ENCODE assay signal across 10 cellular contexts in the genomic region with DNA sequence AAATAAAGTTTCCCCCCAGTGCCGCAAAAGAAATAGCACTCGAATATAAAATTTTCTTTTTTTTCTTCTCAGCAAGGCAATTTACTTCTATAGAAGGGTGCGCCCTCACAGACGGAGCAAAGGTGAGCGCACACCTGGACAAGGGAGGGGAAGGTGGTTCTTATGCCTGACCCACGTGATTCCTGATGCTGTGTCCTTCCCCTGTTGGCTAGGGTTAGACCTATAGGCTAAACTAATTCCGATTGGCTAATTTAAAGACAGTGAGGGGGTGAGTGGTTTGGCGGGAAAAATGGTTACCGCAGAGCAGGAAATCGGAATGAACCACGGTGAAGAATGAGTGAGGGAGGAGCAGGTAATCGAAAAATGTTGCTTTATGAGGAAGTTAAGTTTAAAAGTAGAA. TPM values are rescaled to one million over a fixed set of nuclear protein-coding genes. Genes with fewer than 3 reads are reported as not detected.
A peak's percentile ranks its signal among the peaks of the same experiment; 100 is the strongest.
DNase-seq lines count a peak whose midpoint lies in the region; ATAC-seq and TF ChIP-seq lines count a peak whose summit lies in the region.
"Had no signal": no experiment of that assay in that cellular context is flagged by ENCODE, and none has a peak within 500 bp of the region (broad histone marks: within the 10 kb centered on the region; RNA-seq: fewer than 3 reads in every experiment).

No MANE protein-coding gene starts in this region.

- H3K27me3 ChIP-seq in Caco-2 (replicated peaks; ENCODE audit: control insufficient read depth, insufficient read depth, low read length): no peaks in the 10 kb centered on the region
- no peaks in the 10 kb centered on the region for H3K27me3 ChIP-seq in MM.1S (replicated peaks; ENCODE audit: insufficient read depth, low read length)
- peaks cover 0 to 45% (median 15%) of the 10 kb centered on the region in 3 experiments for H3K27me3 ChIP-seq in neuronal stem cell (ENCODE audit: control insufficient read depth in 3 of 3, insufficient read depth in 3 of 3, low read depth in 1 of 3, low read length in 3 of 3)
- H3K27me3 ChIP-seq in trophoblast cell (ENCODE audit: insufficient read depth, low read length): peaks cover 8% of the 10 kb centered on the region

- no peak for ATAC-seq in Right ventricle myocardium inferior

- intact Hi-C loops in Caco-2 (cut with micrococcal nuclease; ENCODE audit: unreplicated experiment): no loop called here
- intact Hi-C loops in dendritic cell treated with granulocyte-macrophage colony-stimulating factor and Interleukin-4, amounts not matched to agents 40 ng/mL and 50 ng/mL, for 4 days (cut with micrococcal nuclease): no loop called here
- intact Hi-C loops in Right ventricle myocardium inferior (cut with DNase I): no loop called here

- H3K36me3 ChIP-seq in Caco-2 (ENCODE audit: control insufficient read depth, insufficient read depth, low read length): no peaks in the 10 kb centered on the region
- H3K36me3 ChIP-seq in MM.1S (replicated peaks; ENCODE audit: insufficient read depth, low read length): no peaks in the 10 kb centered on the region
- H3K36me3 ChIP-seq in neuronal stem cell (replicated peaks in 1 of 2; ENCODE audit: control insufficient read depth in 2 of 2, insufficient read depth in 2 of 2, low read length in 2 of 2): no peaks in the 10 kb centered on the region
- H3K36me3 ChIP-seq in trophoblast cell (ENCODE audit: control insufficient read depth in 1 of 2, insufficient read depth in 2 of 2, low read length in 2 of 2): no peaks in the 10 kb centered on the region
- H3K36me3 ChIP-seq: left lung had no signal

- H3K23ac ChIP-seq in neuronal stem cell (ENCODE audit: low read depth, low read length, poor library complexity) (no peak overlapping the region), trophoblast cell (ENCODE audit: low read length) (no peak overlapping the region)

- H3K9me3 ChIP-seq in Caco-2 (peaks cover 12% of the 10 kb centered on the region), MM.1S (replicated peaks; ENCODE audit: insufficient read depth, low read length) (no peaks in the 10 kb centered on the region), neuronal stem cell (replicated peaks in 1 of 2; ENCODE audit: control insufficient read depth in 2 of 2, insufficient read depth in 1 of 2, low read depth in 1 of 2, low read length in 2 of 2) (peaks cover 10 to 14% of the 10 kb centered on the region in 2 donors), trophoblast cell (ENCODE audit: insufficient read depth, low read depth, low read length) (peaks cover 22% of the 10 kb centered on the region)

- H3F3A ChIP-seq in MM.1S (ENCODE audit: insufficient read depth, low read length): peaks cover 12% of the 10 kb centered on the region

- H2BK12ac ChIP-seq in neuronal stem cell (ENCODE audit: low read length) (no peak overlapping the region), trophoblast cell (ENCODE audit: low read length) (no peak overlapping the region)

- POLR2A ChIA-PET in Caco-2 (lab: Charles Lee): no interaction called here

- WGBS in neuronal stem cell (ENCODE audit: extremely low coverage in 2 of 2, insufficient read length in 2 of 2, insufficient replicate concordance in 1 of 2), 2 donors: no CpG with 5 or more reads among the region's 12 CpGs
- WGBS in trophoblast cell (ENCODE audit: extremely low coverage, insufficient coverage, insufficient read length): no CpG with 5 or more reads among the region's 12 CpGs

- H3K27ac ChIP-seq in MM.1S (ENCODE audit: low read length) (no peak overlapping the region), neuronal stem cell (replicated peaks; ENCODE audit: low read length) (no peak overlapping the region), trophoblast cell (ENCODE audit: low read depth, low read length) (no peak overlapping the region)
- H3K27ac ChIP-seq: SK-N-MC had no signal

- H3K4me2 ChIP-seq in MM.1S (ENCODE audit: low read depth, low read length) (peak overlapping the region; percentile 64), neuronal stem cell (ENCODE audit: insufficient read depth, low read length, poor library complexity, severe bottlenecking) (no peak overlapping the region), trophoblast cell (ENCODE audit: low read length) (no peak overlapping the region)

- TF ChIP-seq CTCF in Caco-2 (IDR thresholded peaks at IDR 0.05; ENCODE audit: insufficient read depth in 1 of 2, low read depth in 1 of 2, low read length in 1 of 2, severe bottlenecking in 1 of 2, unreplicated experiment in 1 of 2) (no peak), MM.1S (IDR thresholded peaks at IDR 0.05; ENCODE audit: low read length) (no peak)

- H2BK15ac ChIP-seq in neuronal stem cell (ENCODE audit: low read length): no peak overlapping the region

- H3K9me3 Mint-ChIP-seq in Caco-2 (ENCODE audit: unreplicated experiment): peaks cover 13% of the 10 kb centered on the region
- peaks cover 19% of the 10 kb centered on the region for H3K9me3 Mint-ChIP-seq in dendritic cell treated with granulocyte-macrophage colony-stimulating factor and Interleukin-4, amounts not matched to agents 40 ng/mL and 50 ng/mL, for 4 days

- H2BK5ac ChIP-seq in neuronal stem cell (ENCODE audit: low read length) (peak overlapping the region; percentile 7), trophoblast cell (ENCODE audit: low read depth, low read length, poor library complexity) (no peak overlapping the region)

- no peaks in the 10 kb centered on the region for H4K20me1 ChIP-seq in MM.1S (ENCODE audit: insufficient read depth, low read length)

- peak overlapping the region; percentile 64 for H2AFZ ChIP-seq in MM.1S (ENCODE audit: low read length)
- H2AFZ ChIP-seq in neuronal stem cell (ENCODE audit: low read length): no peak overlapping the region
- H2AFZ ChIP-seq in trophoblast cell (ENCODE audit: insufficient read depth, low read length, poor library complexity): no peak overlapping the region

- H2AK5ac ChIP-seq in neuronal stem cell (ENCODE audit: low read depth, low read length) (no peak overlapping the region), trophoblast cell (ENCODE audit: low read length) (no peak overlapping the region)

- H3K9ac ChIP-seq in MM.1S (ENCODE audit: low read length): no peak overlapping the region; the same call in 1 of the 2 replicates
- no peak overlapping the region for H3K9ac ChIP-seq in neuronal stem cell (ENCODE audit: low read depth, low read length, poor library complexity)
- H3K9ac ChIP-seq in trophoblast cell (ENCODE audit: low read length): no peak overlapping the region

- H4K91ac ChIP-seq in neuronal stem cell (ENCODE audit: low read depth, low read length, poor library complexity) (no peak overlapping the region), trophoblast cell (ENCODE audit: low read depth, low read length) (no peak overlapping the region)

- H3K18ac ChIP-seq in neuronal stem cell (ENCODE audit: low read length) (no peak overlapping the region), trophoblast cell (ENCODE audit: low read length) (no peak overlapping the region)

- no peak overlapping the region for H3K4me3 ChIP-seq in Caco-2 (ENCODE audit: low read depth, low read length)
- peak overlapping the region; percentile 95; the same call in 1 of the 2 replicates for H3K4me3 ChIP-seq in MM.1S (ENCODE audit: low read length)
- H3K4me3 ChIP-seq in neuronal stem cell (ENCODE audit: low read length in 2 of 2): no peak overlapping the region
- H3K4me3 ChIP-seq in trophoblast cell (ENCODE audit: low read depth, low read length): no peak overlapping the region
- H3K4me3 ChIP-seq: SK-N-MC had no signal

- H3K4ac ChIP-seq in neuronal stem cell (ENCODE audit: low read length): no peak overlapping the region
- H3K4ac ChIP-seq in trophoblast cell (ENCODE audit: low read depth, low read length): no peak overlapping the region

- H3K4me3 Mint-ChIP-seq in Caco-2 (ENCODE audit: unreplicated experiment): peak overlapping the region; percentile 88
- H3K4me3 Mint-ChIP-seq in dendritic cell treated with granulocyte-macrophage colony-stimulating factor and Interleukin-4, amounts not matched to agents 40 ng/mL and 50 ng/mL, for 4 days: peak overlapping the region; percentile 82

- H3K36me3 Mint-ChIP-seq in Caco-2 (ENCODE audit: insufficient read depth, unreplicated experiment): peaks cover 8% of the 10 kb centered on the region
- H3K36me3 Mint-ChIP-seq in dendritic cell treated with granulocyte-macrophage colony-stimulating factor and Interleukin-4, amounts not matched to agents 40 ng/mL and 50 ng/mL, for 4 days (ENCODE audit: low read depth): peaks cover 14% of the 10 kb centered on the region

- H3K27ac Mint-ChIP-seq in Caco-2 (ENCODE audit: unreplicated experiment): peak overlapping the region; percentile 12
- no peak overlapping the region for H3K27ac Mint-ChIP-seq in dendritic cell treated with granulocyte-macrophage colony-stimulating factor and Interleukin-4, amounts not matched to agents 40 ng/mL and 50 ng/mL, for 4 days

- H3K14ac ChIP-seq in neuronal stem cell (ENCODE audit: low read length) (no peak overlapping the region), trophoblast cell (ENCODE audit: low read length) (no peak overlapping the region)

- H3K4me1 ChIP-seq in Caco-2: peaks cover 19% of the 10 kb centered on the region
- peaks cover 12% of the 10 kb centered on the region for H3K4me1 ChIP-seq in MM.1S (ENCODE audit: low read length)
- H3K4me1 ChIP-seq in neuronal stem cell (ENCODE audit: control insufficient read depth in 2 of 2, insufficient read depth in 1 of 2, low read depth in 1 of 2, low read length in 2 of 2): peaks cover 3 to 5% of the 10 kb centered on the region in 2 donors
- H3K4me1 ChIP-seq in trophoblast cell (ENCODE audit: control insufficient read depth in 1 of 2, insufficient read depth in 2 of 2, low read length in 2 of 2): peaks cover 3 to 7% of the 10 kb centered on the region in 2 experiments

- CTCF ChIA-PET in Caco-2 (lab: Charles Lee): no interaction called here

- no peak overlapping the region for H2BK120ac ChIP-seq in neuronal stem cell (ENCODE audit: low read depth, low read length)
- no peak overlapping the region for H2BK120ac ChIP-seq in trophoblast cell (ENCODE audit: insufficient read depth, low read length, poor library complexity)

- H4K8ac ChIP-seq in neuronal stem cell (ENCODE audit: low read depth, low read length): no peak overlapping the region
- H4K8ac ChIP-seq in trophoblast cell (ENCODE audit: low read depth, low read length): no peak overlapping the region

- H4K12ac ChIP-seq in trophoblast cell (ENCODE audit: low read depth, low read length): no peak overlapping the region

- BruUV-seq in Caco-2 (replicated peaks; lab: Mats Ljungman, UMichigan): no TSS peak

- H3K27me3 Mint-ChIP-seq in Caco-2 (ENCODE audit: insufficient read depth, unreplicated experiment): no peaks in the 10 kb centered on the region
- peaks cover 17% of the 10 kb centered on the region for H3K27me3 Mint-ChIP-seq in dendritic cell treated with granulocyte-macrophage colony-stimulating factor and Interleukin-4, amounts not matched to agents 40 ng/mL and 50 ng/mL, for 4 days

- H3K9me2 ChIP-seq in MM.1S (replicated peaks; ENCODE audit: insufficient read depth, low read length): no peaks in the 10 kb centered on the region

- DNase-seq in Caco-2 (no peak), MM.1S (no peak), neuronal stem cell (ENCODE audit: low spot score) (no peak), midbrain (lab: John Stamatoyannopoulos, UW) (no peak), COR-L47 (lab: John Stamatoyannopoulos, UW) (no peak), Right ventricle myocardium inferior (ENCODE audit: missing footprints) (no peak), trophoblast cell (no peak)

- peaks cover 15% of the 10 kb centered on the region for H3K4me1 Mint-ChIP-seq in Caco-2 (ENCODE audit: low read depth, unreplicated experiment)
- H3K4me1 Mint-ChIP-seq in dendritic cell treated with granulocyte-macrophage colony-stimulating factor and Interleukin-4, amounts not matched to agents 40 ng/mL and 50 ng/mL, for 4 days (ENCODE audit: low read depth): peaks cover 26% of the 10 kb centered on the region

- H3K79me1 ChIP-seq in neuronal stem cell (ENCODE audit: low read depth, low read length) (no peaks in the 10 kb centered on the region), trophoblast cell (ENCODE audit: low read length) (no peaks in the 10 kb centered on the region)

- peaks cover 30% of the 10 kb centered on the region for H3K79me2 ChIP-seq in MM.1S (ENCODE audit: low read length)
- H3K79me2 ChIP-seq in trophoblast cell (ENCODE audit: control insufficient read depth, insufficient read depth, low read length, poor library complexity): no peaks in the 10 kb centered on the region

RNA-seq across cellular contexts. Expression of a gene that starts 0.6 kb away (rescaled TPM):
- 29.1 and 30.9 TPM in 2 replicates for total RNA-seq in Caco-2 (2022)
- 3.7 TPM for polyA plus RNA-seq in neuronal stem cell (2013, experiment 1 of 2)
- 3.5 TPM for polyA plus RNA-seq in neuronal stem cell (2013, experiment 2 of 2)
- total RNA-seq in Right ventricle myocardium inferior: 5.5 TPM
- polyA plus RNA-seq in trophoblast cell (2013): 2.6 and 2.7 TPM in 2 replicates

RNA-seq across cellular contexts. Expression of a gene that starts 52.9 kb away (rescaled TPM):
- total RNA-seq in Caco-2 (2022) (21.4 and 21.8 TPM in 2 replicates), Right ventricle myocardium inferior (14.0 TPM)
- 11.7 TPM for polyA plus RNA-seq in neuronal stem cell (2013, experiment 1 of 2)
- 12.8 TPM for polyA plus RNA-seq in neuronal stem cell (2013, experiment 2 of 2)
- polyA plus RNA-seq in trophoblast cell (2013): 13.0 and 13.8 TPM in 2 replicates
